10 cellular contexts compared by ENCODE assay signal in genomic region chr6:156729248-156729647, GRCh38. TPM values are rescaled to one million over a fixed set of nuclear protein-coding genes. Genes with fewer than 3 reads are reported as not detected.
DNase-seq lines count a peak whose midpoint lies in the region; ATAC-seq and TF ChIP-seq lines count a peak whose summit lies in the region.
"Had no signal": no experiment of that assay in that cellular context is flagged by ENCODE, and none has a peak within 500 bp of the region (broad histone marks: within the 10 kb centered on the region; RNA-seq: fewer than 3 reads in every experiment).

No MANE protein-coding gene starts in this region.

- H3K9me3 ChIP-seq in aorta (ENCODE audit: control insufficient read depth, low read length) (no peaks in the 10 kb centered on the region), prostate gland (no peaks in the 10 kb centered on the region)

- H3K4me3 ChIP-seq in aorta (ENCODE audit: low read length in 2 of 2) (no peak overlapping the region), prostate gland (no peak overlapping the region)

- 93% methylated on average over 2 of the region's 2 CpGs for WGBS in aorta, 2 donors
- WGBS in prostate gland: 81% methylated on average over 2 of the region's 2 CpGs

- intact Hi-C loops in aorta (cut with DNase I): no loop called here
- intact Hi-C loops in prostate gland (cut with DNase I): no loop called here

- H3K27ac ChIP-seq in aorta (ENCODE audit: low read depth in 1 of 2, low read length in 2 of 2) (no peak overlapping the region), prostate gland (no peak overlapping the region)

- DNase-seq in RPMI7951 (ENCODE audit: low read depth): peak; percentile 90
- peak; percentile 64 for DNase-seq in islet precursor cell
- no peak for DNase-seq in GDM1 (lab: John Stamatoyannopoulos, UW)
- no peak for DNase-seq in aorta
- no peak for DNase-seq in prostate gland (ENCODE audit: low spot score)
- DNase-seq: activated CD4-positive, alpha-beta T cell treated with anti-CD3 and anti-CD28 coated beads for 1 hour; Kasumi-1 had no signal

- no peak for TF ChIP-seq POLR2A in prostate gland (IDR thresholded peaks at IDR 0.05)

- no peaks in the 10 kb centered on the region for H3K4me1 ChIP-seq in aorta (ENCODE audit: control insufficient read depth in 1 of 2, insufficient read depth in 2 of 2, low read length in 2 of 2)
- no peaks in the 10 kb centered on the region for H3K4me1 ChIP-seq in prostate gland (replicated peaks)

- H3K36me3 ChIP-seq in aorta (ENCODE audit: control insufficient read depth in 1 of 2, insufficient read depth in 2 of 2, low read length in 1 of 2): no peaks in the 10 kb centered on the region
- H3K36me3 ChIP-seq in prostate gland: no peaks in the 10 kb centered on the region

- ATAC-seq in GM18519 (IDR thresholded peaks at IDR 0.05; ENCODE audit: low FRiP score, unreplicated experiment) (peak; percentile 50), HG03060 (IDR thresholded peaks at IDR 0.05; ENCODE audit: low read depth, unreplicated experiment) (peak; percentile 75), GM21576 (IDR thresholded peaks at IDR 0.05; ENCODE audit: unreplicated experiment) (no peak), aorta (ENCODE audit: low FRiP score) (no peak)

- no peak for TF ChIP-seq CTCF in prostate gland (IDR thresholded peaks at IDR 0.05)

- H3K27me3 ChIP-seq in aorta (ENCODE audit: control insufficient read depth in 1 of 2, insufficient read depth in 2 of 2, low read length in 1 of 2) (no peaks in the 10 kb centered on the region), prostate gland (replicated peaks; ENCODE audit: insufficient read depth) (no peaks in the 10 kb centered on the region)

RNA-seq across cellular contexts. Expression of gene ARID1B, which starts 47.9 kb away (rescaled TPM):
- 13.7 and 14.8 TPM in 2 replicates for total RNA-seq in RPMI7951 (2014; rRNA removed; shearing (Covaris generic))
- total RNA-seq in aorta (100 to 1,000 TPM in 1 of 2 donors, 10 to 100 TPM in 1; 92.0 to 143 TPM), prostate gland (10 to 100 TPM; 65.1 to 99.4 TPM)
- 10 to 100 TPM in 1 of 2 donors, 1 to 10 TPM in 1; 6.5 to 16.9 TPM for polyA plus RNA-seq in aorta

Comparison
In these comparisons a context has a peak if more than half of its experiments do, and no peak if none do; other contexts are left out.
1. ATAC-seq: peak in GM18519 (single experiment) and HG03060 (single experiment); none in GM21576 (single experiment) and aorta (single experiment).
2. DNase-seq: peak in RPMI7951 (single experiment) and islet precursor cell (single experiment); none in GDM1 (single experiment), aorta (0 of 2) and prostate gland (single experiment).